9 cellular contexts compared by ENCODE assay signal in the genomic region with DNA sequence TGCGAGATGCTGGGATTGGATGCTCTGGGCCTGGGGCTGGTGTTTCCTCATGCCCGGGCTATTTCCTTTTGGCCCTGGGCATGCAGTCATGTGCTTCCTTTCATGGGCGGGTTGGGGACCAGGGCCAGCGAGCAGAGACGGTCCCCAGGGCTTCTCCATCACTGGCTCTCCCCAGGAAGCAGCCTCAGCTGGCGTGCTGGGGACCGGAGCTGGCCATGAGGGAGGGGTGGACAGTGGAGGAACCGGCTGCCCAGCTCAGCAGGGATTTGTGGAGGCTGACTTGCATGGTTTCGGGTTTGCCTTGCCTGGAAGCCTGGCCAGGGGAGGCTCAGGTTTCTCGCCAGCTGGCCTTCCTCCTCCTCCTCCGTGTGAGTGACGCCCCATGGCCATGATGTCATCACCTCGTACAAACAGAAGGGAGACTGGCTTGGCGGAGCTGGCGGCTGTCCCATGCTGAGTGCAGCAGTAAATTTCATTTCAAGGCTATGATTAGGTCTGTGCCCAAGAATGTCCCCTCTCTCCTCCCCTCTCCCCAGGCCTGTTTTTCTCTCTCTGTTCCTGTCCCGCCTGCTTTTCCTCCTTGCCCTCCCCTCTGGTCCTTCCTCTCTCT. TPM values are rescaled to one million over a fixed set of nuclear protein-coding genes. Genes with fewer than 3 reads are reported as not detected.
DNase-seq lines count a peak whose midpoint lies in the region; ATAC-seq and TF ChIP-seq lines count a peak whose summit lies in the region.
"Had no signal": no experiment of that assay in that cellular context is flagged by ENCODE, and none has a peak within 500 bp of the region (broad histone marks: within the 10 kb centered on the region; RNA-seq: fewer than 3 reads in every experiment).

No MANE protein-coding gene starts in this region.

- no peak overlapping the region for H3K4me2 ChIP-seq in GM23338

- H3K27ac ChIP-seq in GM23338 (ENCODE audit: low read depth) (no peak overlapping the region), gastrocnemius medialis (peak overlapping the region; percentile 70 to 82 (median 82))
- H3K27ac ChIP-seq: SK-N-MC had no signal

- no peaks in the 10 kb centered on the region for H3K9me2 ChIP-seq in GM23338 (ENCODE audit: insufficient read depth)

- TF ChIP-seq CTCF in GM23338 (conservative IDR thresholded peaks at IDR 0.05; ENCODE audit: low read depth in 2 of 2) (no peak), gastrocnemius medialis (IDR thresholded peaks at IDR 0.05 in 4 of 5, conservative IDR thresholded peaks at IDR 0.05 in 1 of 5) (no peak), GM10266 (IDR thresholded peaks at IDR 0.05; ENCODE audit: control insufficient read depth, insufficient read depth, low read depth, missing control alignments) (no peak)

- no peak overlapping the region for H3K4me3 Mint-ChIP-seq in GM23338

- no peaks in the 10 kb centered on the region for H3K36me3 Mint-ChIP-seq in GM23338 (ENCODE audit: low read depth)

- no peaks in the 10 kb centered on the region for H3K9me3 ChIP-seq in gastrocnemius medialis

- ATAC-seq in GM23338 (peak; percentile 84), gastrocnemius medialis (peak; percentile 91 to 92), GM19395 (IDR thresholded peaks at IDR 0.05; ENCODE audit: unreplicated experiment) (no peak)

- DNase-seq in GM23338 (ENCODE audit: low spot score): peak; percentile 65
- DNase-seq in NCI-H345 treated with DMSO at 0.1 percent for 48 hours (lab: John Stamatoyannopoulos, UW; ENCODE audit: unreplicated experiment): peak; percentile 45
- peak; percentile 95 to 98 for DNase-seq in T47D (ENCODE audit: low read depth in 1 of 2, low spot score in 1 of 2)
- peak; percentile 61 for DNase-seq in iPS-NIHi7 (ENCODE audit: extremely low spot score)
- peak; percentile 95 to 96 for DNase-seq in gastrocnemius medialis
- no peak for DNase-seq in GM10266 (ENCODE audit: extremely low spot score)
- DNase-seq in stimulated activated CD4-positive, alpha-beta T cell treated with anti-CD3 and anti-CD28 coated beads, Interleukin-2, amount 100 ng/mL, for 24 hours: no peak

- H3K27ac Mint-ChIP-seq in GM23338: no peak overlapping the region; the same call in none of the 2 replicates

- H3K4me3 ChIP-seq in GM23338: no peak overlapping the region
- H3K4me3 ChIP-seq in gastrocnemius medialis: peak overlapping the region in 3 of 4 donors; percentile 21 to 33 (median 28)
- H3K4me3 ChIP-seq: SK-N-MC had no signal

- H3F3A ChIP-seq in GM23338 (replicated peaks; ENCODE audit: low read depth): no peaks in the 10 kb centered on the region

- peaks cover 14% of the 10 kb centered on the region; the same call in 2 of the 3 replicates for H3K4me1 Mint-ChIP-seq in GM23338

- H4K20me1 ChIP-seq in GM23338 (replicated peaks; ENCODE audit: insufficient read depth): no peaks in the 10 kb centered on the region

- H3K4me1 ChIP-seq in GM23338 (ENCODE audit: insufficient read depth): peaks cover 3% of the 10 kb centered on the region; the same call in 1 of the 2 replicates
- H3K4me1 ChIP-seq in gastrocnemius medialis: peaks cover 24 to 28% of the 10 kb centered on the region in 2 donors

- H3K79me2 ChIP-seq in GM23338 (replicated peaks; ENCODE audit: insufficient read depth): no peaks in the 10 kb centered on the region

- H2AFZ ChIP-seq in GM23338: peak overlapping the region; percentile 72; the same call in 1 of the 2 replicates

- H3K27me3 ChIP-seq in GM23338 (ENCODE audit: insufficient read depth) (no peaks in the 10 kb centered on the region), gastrocnemius medialis (no peaks in the 10 kb centered on the region)

- H3K27me3 Mint-ChIP-seq in GM23338 (ENCODE audit: insufficient read depth, low read depth, poor library complexity): peaks cover 10% of the 10 kb centered on the region

- intact Hi-C loops in gastrocnemius medialis (cut with DNase I; ENCODE audit: low total_unique reads): loop anchor here (5.0 kb wide), 2 partner anchors 43 to 52 kb away; partner anchors contain the start of gene LGALS3BP

- H3K9me3 Mint-ChIP-seq in GM23338: no peaks in the 10 kb centered on the region

- H3K36me3 ChIP-seq in GM23338 (ENCODE audit: insufficient read depth): no peaks in the 10 kb centered on the region
- no peaks in the 10 kb centered on the region for H3K36me3 ChIP-seq in gastrocnemius medialis

- in situ Hi-C loops in T47D (cut with HindIII; ENCODE audit: low pct_unique_long_range_greater_than_20kb, low sequenced_read_pairs) (no loop called here), gastrocnemius medialis (cut with MboI; ENCODE audit: low sequenced_read_pairs in 4 of 4) (no loop called here)

- peak; percentile 6 to 24 for TF ChIP-seq POLR2A in gastrocnemius medialis (IDR thresholded peaks at IDR 0.05)

TF ChIP-seq in GM23338, 12 proteins besides CTCF, POLR2A, EP300 and RAD21:
- TF ChIP-seq JUNB (IDR thresholded peaks at IDR 0.05; ENCODE audit: unreplicated experiment) (no peak), CREB1 (CRISPR knock-in tag; IDR thresholded peaks at IDR 0.05; ENCODE audit: low read depth) (peak; percentile 50; the same call in 1 of the 2 replicates)

RNA-seq across cellular contexts. Expression of gene TIMP2, which starts 8.9 kb away (rescaled TPM):
- total RNA-seq in GM23338 (2014; rRNA removed; shearing (Covaris generic)): 22.5 and 24.4 TPM in 2 replicates
- 10.6 and 12.5 TPM in 2 replicates for polyA plus RNA-seq in GM23338 (2016; fragmentation: Nextera tagmentation; extraction: Ambion mirVana)
- 10 to 100 TPM; 20.4 to 28.7 (median 27.0) TPM for total RNA-seq in gastrocnemius medialis

RNA-seq across cellular contexts. Expression of gene CEP295NL, which starts 31.1 kb away (rescaled TPM):
- total RNA-seq in GM23338 (2014; rRNA removed; shearing (Covaris generic)): 0.62 and 0.69 TPM in 2 replicates
- 0.31 TPM in 1 of 2 replicates, not detected in the other for polyA plus RNA-seq in GM23338 (2016; fragmentation: Nextera tagmentation; extraction: Ambion mirVana)
- total RNA-seq in gastrocnemius medialis: under 1 TPM in 1 of 4 donors, not detected in 3; 0.16 TPM

RNA-seq across cellular contexts. Expression of gene LGALS3BP, which starts 45.7 kb away (rescaled TPM):
- total RNA-seq in GM23338 (2014; rRNA removed; shearing (Covaris generic)): 36.5 and 45.7 TPM in 2 replicates
- polyA plus RNA-seq in GM23338 (2016; fragmentation: Nextera tagmentation; extraction: Ambion mirVana): 15.1 and 15.5 TPM in 2 replicates
- total RNA-seq in gastrocnemius medialis: 10 to 100 TPM; 15.0 to 45.9 (median 23.0) TPM

Comparison
In these comparisons a context has a peak if more than half of its experiments do, and no peak if none do; other contexts are left out.
1. DNase-seq: peak in GM23338 (single experiment), NCI-H345 treated with DMSO at 0.1 percent for 48 hours (single experiment), T47D (2 of 2), iPS-NIHi7 (single experiment) and gastrocnemius medialis (2 of 2); none in GM10266 (single experiment) and stimulated activated CD4-positive, alpha-beta T cell treated with anti-CD3 and anti-CD28 coated beads, Interleukin-2, amount 100 ng/mL, for 24 hours (0 of 2).